ENCODE assay signal across 12 cellular contexts in genomic region chr15:60901647-60902046, GRCh38.
DNase-seq lines count a peak whose midpoint lies in the region; ATAC-seq and TF ChIP-seq lines count a peak whose summit lies in the region.
"Had no signal": no experiment of that assay in that cellular context is flagged by ENCODE, and none has a peak within 500 bp of the region (broad histone marks: within the 10 kb centered on the region; RNA-seq: fewer than 3 reads in every experiment).

No MANE protein-coding gene starts in this region.

- peaks cover 0 to 14% (median 0%) of the 10 kb centered on the region in 3 donors for H3K4me1 ChIP-seq in gastroesophageal sphincter
- H3K4me1 ChIP-seq: Peyer's patch had no signal

- H3K36me3 ChIP-seq in gastroesophageal sphincter: no peaks in the 10 kb centered on the region
- H3K36me3 ChIP-seq: Peyer's patch had no signal

- no peaks in the 10 kb centered on the region for H3K9me3 ChIP-seq in gastroesophageal sphincter
- H3K9me3 ChIP-seq: Peyer's patch had no signal

- no peak overlapping the region for H3K27ac ChIP-seq in gastroesophageal sphincter
- H3K27ac ChIP-seq: Peyer's patch had no signal

- H3K36me3 Mint-ChIP-seq in activated CD4-positive, alpha-beta T cell treated with anti-CD3 and anti-CD28 coated beads for 36 hours (ENCODE audit: low read depth): no peaks in the 10 kb centered on the region
- peaks cover 0 to 3% of the 10 kb centered on the region in 2 donors for H3K36me3 Mint-ChIP-seq in activated T-cell treated with anti-CD3 and anti-CD28 coated beads, Interleukin-2, amount 50 U/mL, for 72 hours (ENCODE audit: insufficient read depth in 2 of 2)

- H3K4me3 ChIP-seq in gastroesophageal sphincter: no peak overlapping the region
- H3K4me3 ChIP-seq: Peyer's patch had no signal

- peak overlapping the region; percentile 51 for H3K27ac Mint-ChIP-seq in activated CD4-positive, alpha-beta T cell treated with anti-CD3 and anti-CD28 coated beads for 36 hours
- peak overlapping the region; percentile 12 for H3K27ac Mint-ChIP-seq in activated T-cell treated with anti-CD3 and anti-CD28 coated beads, Interleukin-2, amount 50 U/mL, for 72 hours
- H3K27ac Mint-ChIP-seq: activated B cell treated with CpG ODN at 0.5 μM for 24 hours had no signal

- POLR2A ChIA-PET in activated CD4-positive, alpha-beta T cell treated with anti-CD3 and anti-CD28 coated beads for 36 hours (lab: Charles Lee): interaction anchor here (0.8 to 1.2 kb wide), 5 partner anchors 47 to 355 kb away, joined by 3 to 5 read pairs (median 5); no protein-coding TSS in a partner anchor

- H3K27me3 ChIP-seq in gastroesophageal sphincter: no peaks in the 10 kb centered on the region
- H3K27me3 ChIP-seq: Peyer's patch had no signal

- no peak for TF ChIP-seq EP300 in gastroesophageal sphincter (IDR thresholded peaks at IDR 0.05)

- no peak for TF ChIP-seq CTCF in gastroesophageal sphincter (IDR thresholded peaks at IDR 0.05)

- WGBS in gastroesophageal sphincter (ENCODE audit: low coverage in 1 of 2), 2 donors: 92 to 93% methylated on average over 4 of the region's 4 CpGs

- TF ChIP-seq POLR2A in gastroesophageal sphincter (IDR thresholded peaks at IDR 0.05): no peak

- DNase-seq in activated CD4-positive, alpha-beta T cell treated with anti-CD3 and anti-CD28 coated beads for 36 hours: peak; percentile 32
- DNase-seq in activated CD4-positive, alpha-beta T cell treated with anti-CD3 and anti-CD28 coated beads, Interleukin-2, amount 50 U/mL, for 48 hours: no peak
- DNase-seq in activated T-cell treated with anti-CD3 and anti-CD28 coated beads, Interleukin-2, amount 50 U/mL, for 72 hours: peak in 1 of 2 donors; percentile 22
- no peak for DNase-seq in middle frontal gyrus (ENCODE audit: extremely low spot score, low spot score)
- DNase-seq: activated B cell treated with CpG ODN at 0.5 μM for 24 hours, left ventricle myocardium superior, NCI-H1436, Peyer's patch had no signal

- H3K4me3 Mint-ChIP-seq in activated CD4-positive, alpha-beta T cell treated with anti-CD3 and anti-CD28 coated beads for 36 hours: no peak overlapping the region
- H3K4me3 Mint-ChIP-seq in activated T-cell treated with anti-CD3 and anti-CD28 coated beads, Interleukin-2, amount 50 U/mL, for 72 hours: peak overlapping the region; percentile 13 to 63
- H3K4me3 Mint-ChIP-seq: activated B cell treated with CpG ODN at 0.5 μM for 24 hours had no signal

- ATAC-seq in activated CD4-positive, alpha-beta T cell treated with anti-CD3 and anti-CD28 coated beads for 36 hours: peak; percentile 65
- ATAC-seq in GM19463 (IDR thresholded peaks at IDR 0.05; ENCODE audit: unreplicated experiment) (peak; percentile 83), HG02973 (IDR thresholded peaks at IDR 0.05; ENCODE audit: unreplicated experiment) (peak; percentile 86), gastroesophageal sphincter (no peak), esophagus mucosa (no peak)
- ATAC-seq in activated T-cell treated with anti-CD3 and anti-CD28 coated beads, Interleukin-2, amount 50 U/mL, for 72 hours (replicated peaks in 1 of 2): peak; percentile 63 to 68
- ATAC-seq: left ventricle myocardium superior had no signal

- H3K27me3 Mint-ChIP-seq in activated CD4-positive, alpha-beta T cell treated with anti-CD3 and anti-CD28 coated beads for 36 hours: peaks cover 10% of the 10 kb centered on the region
- peaks cover 44% of the 10 kb centered on the region for H3K27me3 Mint-ChIP-seq in activated T-cell treated with anti-CD3 and anti-CD28 coated beads, Interleukin-2, amount 50 U/mL, for 72 hours (ENCODE audit: low read depth)
- H3K27me3 Mint-ChIP-seq: activated B cell treated with CpG ODN at 0.5 μM for 24 hours had no signal

- intact Hi-C loops in activated CD4-positive, alpha-beta T cell treated with anti-CD3 and anti-CD28 coated beads for 36 hours (cut with DNase I, micrococcal nuclease): loop anchor here (1.0 to 5.0 kb wide), 3 partner anchors 314 to 353 kb away; no protein-coding TSS in a partner anchor

- CTCF ChIA-PET in activated CD4-positive, alpha-beta T cell treated with anti-CD3 and anti-CD28 coated beads for 36 hours (lab: Charles Lee): interaction anchor here (0.8 to 3.4 kb wide), 10 partner anchors 15 to 381 kb away, joined by 3 to 29 read pairs (median 5); no protein-coding TSS in a partner anchor

- peaks cover 68% of the 10 kb centered on the region for H3K4me1 Mint-ChIP-seq in activated CD4-positive, alpha-beta T cell treated with anti-CD3 and anti-CD28 coated beads for 36 hours
- H3K4me1 Mint-ChIP-seq in activated T-cell treated with anti-CD3 and anti-CD28 coated beads, Interleukin-2, amount 50 U/mL, for 72 hours (ENCODE audit: low read depth): peaks cover 93% of the 10 kb centered on the region

- no peaks in the 10 kb centered on the region for H3K9me3 Mint-ChIP-seq in activated CD4-positive, alpha-beta T cell treated with anti-CD3 and anti-CD28 coated beads for 36 hours (ENCODE audit: low read depth)
- no peaks in the 10 kb centered on the region for H3K9me3 Mint-ChIP-seq in activated T-cell treated with anti-CD3 and anti-CD28 coated beads, Interleukin-2, amount 50 U/mL, for 72 hours
- H3K9me3 Mint-ChIP-seq: activated B cell treated with CpG ODN at 0.5 μM for 24 hours had no signal

Comparison
In these comparisons a context has a peak if more than half of its experiments do, and no peak if none do; other contexts are left out.
1. ATAC-seq: peak in activated CD4-positive, alpha-beta T cell treated with anti-CD3 and anti-CD28 coated beads for 36 hours (single experiment), GM19463 (single experiment), HG02973 (single experiment) and activated T-cell treated with anti-CD3 and anti-CD28 coated beads, Interleukin-2, amount 50 U/mL, for 72 hours (2 of 2); none in gastroesophageal sphincter (single experiment) and esophagus mucosa (single experiment).